11 cellular contexts compared by ENCODE assay signal in genomic region chr5:96961053-96961452, GRCh38. TPM values are rescaled to one million over a fixed set of nuclear protein-coding genes. Genes with fewer than 3 reads are reported as not detected.
A peak's percentile ranks its signal among the peaks of the same experiment; 100 is the strongest.
DNase-seq lines count a peak whose midpoint lies in the region; ATAC-seq, FAIRE-seq and TF ChIP-seq lines count a peak whose summit lies in the region.
"Had no signal": no experiment of that assay in that cellular context is flagged by ENCODE, and none has a peak within 500 bp of the region (broad histone marks: within the 10 kb centered on the region; RNA-seq: fewer than 3 reads in every experiment).

No MANE protein-coding gene starts in this region.

- FAIRE-seq in GM12892 (lab: Jason Lieb, UNC), result peak; percentile 70
- FAIRE-seq: H1 had no signal

- peaks cover 37% of the 10 kb centered on the region for H3K4me1 ChIP-seq in effector memory CD4-positive, alpha-beta T cell (ENCODE audit: control insufficient read depth, insufficient read depth, low read length, poor library complexity, severe bottlenecking)
- peaks cover 4% of the 10 kb centered on the region for H3K4me1 ChIP-seq in mesenchymal stem cell (ENCODE audit: control insufficient read depth, insufficient read depth, low read depth, low read length)
- peaks cover 6% of the 10 kb centered on the region for H3K4me1 ChIP-seq in ovary (ENCODE audit: insufficient read depth)

- H3K36me3 Mint-ChIP-seq in IgD-negative memory B cell, result peaks cover 5% of the 10 kb centered on the region

- peaks cover 55 to 75% (median 64%) of the 10 kb centered on the region in 3 donors for H3K4me1 Mint-ChIP-seq in IgD-negative memory B cell

- H2BK120ac ChIP-seq in mesenchymal stem cell (ENCODE audit: low read depth, low read length), result no peak overlapping the region

- no peaks in the 10 kb centered on the region for H3K27me3 Mint-ChIP-seq in IgD-negative memory B cell

- H2BK12ac ChIP-seq in mesenchymal stem cell (ENCODE audit: low read length in 2 of 2), result no peak overlapping the region

- no peak overlapping the region for H2AK5ac ChIP-seq in mesenchymal stem cell (ENCODE audit: low read length, severe bottlenecking)

- H3K27ac ChIP-seq in effector memory CD4-positive, alpha-beta T cell (ENCODE audit: insufficient read depth, low read length, poor library complexity, severe bottlenecking), result peak overlapping the region; percentile 49
- H3K27ac ChIP-seq in mesenchymal stem cell (ENCODE audit: low read length, poor library complexity, severe bottlenecking), result no peak overlapping the region
- H3K27ac ChIP-seq in ovary, result no peak overlapping the region

- H3K18ac ChIP-seq in mesenchymal stem cell (ENCODE audit: low read depth in 1 of 2, low read length in 2 of 2), result no peak overlapping the region

- intact Hi-C loops in ovary (cut with DNase I), result no loop called here

- no peak overlapping the region for H3K9ac ChIP-seq in mesenchymal stem cell (ENCODE audit: low read length)

- peak overlapping the region; percentile 25 to 89 (median 56) for H3K4me3 Mint-ChIP-seq in IgD-negative memory B cell

- DNase-seq in GM12892 (ENCODE audit: insufficient read length) (no peak), NCI-H1694 treated with DMSO at 0.1 percent for 48 hours (lab: John Stamatoyannopoulos, UW) (no peak), DMS53 (lab: John Stamatoyannopoulos, UW) (no peak), mesenchymal stem cell (no peak), ovary (no peak)
- no peak for DNase-seq in effector memory CD4-positive, alpha-beta T cell
- DNase-seq: activated CD4-positive, alpha-beta T cell treated with anti-CD3 and anti-CD28 coated beads for 4 hours; hippocampal formation had no signal

- H2BK15ac ChIP-seq in mesenchymal stem cell (ENCODE audit: low read depth, poor library complexity, severe bottlenecking), result no peak overlapping the region

- H3K36me3 ChIP-seq in effector memory CD4-positive, alpha-beta T cell (ENCODE audit: control insufficient read depth, insufficient read depth, low read length), result no peaks in the 10 kb centered on the region
- H3K36me3 ChIP-seq in mesenchymal stem cell (ENCODE audit: control insufficient read depth in 1 of 2, insufficient read depth in 2 of 2, low read depth in 1 of 2, low read length in 2 of 2) (no peaks in the 10 kb centered on the region), ovary (no peaks in the 10 kb centered on the region)

- no peak overlapping the region for H2BK5ac ChIP-seq in mesenchymal stem cell (ENCODE audit: low read depth, low read length, poor library complexity, severe bottlenecking)

- TF ChIP-seq POLR2A in GM12892 (IDR thresholded peaks at IDR 0.05; ENCODE audit: low read depth, low read length) (no peak), ovary (IDR thresholded peaks at IDR 0.05) (no peak)

- peak overlapping the region; percentile 10 to 55 (median 24) for H3K27ac Mint-ChIP-seq in IgD-negative memory B cell

- no peak overlapping the region for H3K4ac ChIP-seq in mesenchymal stem cell (ENCODE audit: low read depth in 1 of 2, low read length in 2 of 2)

- H3K79me1 ChIP-seq in mesenchymal stem cell (replicated peaks; ENCODE audit: low read length, poor library complexity, severe bottlenecking), result peaks cover 2% of the 10 kb centered on the region

- H3K4me2 ChIP-seq in mesenchymal stem cell (ENCODE audit: low read length, poor library complexity, severe bottlenecking), result no peak overlapping the region

- no peaks in the 10 kb centered on the region for H3K27me3 ChIP-seq in effector memory CD4-positive, alpha-beta T cell (replicated peaks; ENCODE audit: control insufficient read depth, insufficient read depth, low read length, poor library complexity, severe bottlenecking)
- H3K27me3 ChIP-seq in mesenchymal stem cell (ENCODE audit: control insufficient read depth in 1 of 2, insufficient read depth in 1 of 2, low read length in 2 of 2) (no peaks in the 10 kb centered on the region), ovary (no peaks in the 10 kb centered on the region)

- H3K9me3 Mint-ChIP-seq in IgD-negative memory B cell, result no peaks in the 10 kb centered on the region

- peak; percentile 59 for ATAC-seq in GM21529 (IDR thresholded peaks at IDR 0.05; ENCODE audit: unreplicated experiment)

- H4K8ac ChIP-seq in mesenchymal stem cell (ENCODE audit: low read length), result no peak overlapping the region

- no peak for TF ChIP-seq CTCF in ovary (IDR thresholded peaks at IDR 0.05)

- H3K4me3 ChIP-seq in effector memory CD4-positive, alpha-beta T cell (ENCODE audit: insufficient read depth, low read depth, low read length, poor library complexity, severe bottlenecking), result peak overlapping the region; percentile 7
- H3K4me3 ChIP-seq in mesenchymal stem cell (ENCODE audit: insufficient read depth in 1 of 2, low read depth in 1 of 2, low read length in 2 of 2) (no peak overlapping the region), ovary (no peak overlapping the region)

- no peak overlapping the region for H3K14ac ChIP-seq in mesenchymal stem cell (ENCODE audit: low read length in 2 of 2)

- TF ChIP-seq EP300 in ovary (IDR thresholded peaks at IDR 0.05), result no peak

- no peak overlapping the region for H2AFZ ChIP-seq in mesenchymal stem cell (ENCODE audit: low read depth, low read length)

- no peak overlapping the region for H3K23ac ChIP-seq in mesenchymal stem cell (ENCODE audit: low read length in 2 of 2)

- no peaks in the 10 kb centered on the region for H3K9me3 ChIP-seq in effector memory CD4-positive, alpha-beta T cell (ENCODE audit: control insufficient read depth, low read length)
- H3K9me3 ChIP-seq in mesenchymal stem cell (ENCODE audit: control insufficient read depth, low read length) (no peaks in the 10 kb centered on the region), ovary (no peaks in the 10 kb centered on the region)

- H4K91ac ChIP-seq in mesenchymal stem cell (ENCODE audit: low read length), result no peak overlapping the region

- WGBS in mesenchymal stem cell, result no CpG with 5 or more reads among the region's 1 CpG
- 81 to 85% (median 82%) methylated on average over 1 of the region's 1 CpG for WGBS in ovary, 3 donors

RNA-seq across cellular contexts. Expression of gene LNPEP, which starts 25.2 kb away (rescaled TPM):
- polyA plus RNA-seq in GM12892 (2012; ENCODE audit: missing spikeins), result 19.7 TPM
- polyA plus RNA-seq in IgD-negative memory B cell, result 20.1 TPM
- 10.2 TPM for polyA plus RNA-seq in mesenchymal stem cell (2013, experiment 1 of 2)
- 10.3 TPM for polyA plus RNA-seq in mesenchymal stem cell (2013, experiment 2 of 2)
- total RNA-seq in ovary, result 10 to 100 TPM; 22.1 to 45.5 (median 34.5) TPM
- 10 to 100 TPM in 1 of 2 donors, 1 to 10 TPM in 1; 7.6 to 14.2 TPM for polyA plus RNA-seq in ovary
